Comparison of ENCODE assay signal across 12 cellular contexts in the genomic region with DNA sequence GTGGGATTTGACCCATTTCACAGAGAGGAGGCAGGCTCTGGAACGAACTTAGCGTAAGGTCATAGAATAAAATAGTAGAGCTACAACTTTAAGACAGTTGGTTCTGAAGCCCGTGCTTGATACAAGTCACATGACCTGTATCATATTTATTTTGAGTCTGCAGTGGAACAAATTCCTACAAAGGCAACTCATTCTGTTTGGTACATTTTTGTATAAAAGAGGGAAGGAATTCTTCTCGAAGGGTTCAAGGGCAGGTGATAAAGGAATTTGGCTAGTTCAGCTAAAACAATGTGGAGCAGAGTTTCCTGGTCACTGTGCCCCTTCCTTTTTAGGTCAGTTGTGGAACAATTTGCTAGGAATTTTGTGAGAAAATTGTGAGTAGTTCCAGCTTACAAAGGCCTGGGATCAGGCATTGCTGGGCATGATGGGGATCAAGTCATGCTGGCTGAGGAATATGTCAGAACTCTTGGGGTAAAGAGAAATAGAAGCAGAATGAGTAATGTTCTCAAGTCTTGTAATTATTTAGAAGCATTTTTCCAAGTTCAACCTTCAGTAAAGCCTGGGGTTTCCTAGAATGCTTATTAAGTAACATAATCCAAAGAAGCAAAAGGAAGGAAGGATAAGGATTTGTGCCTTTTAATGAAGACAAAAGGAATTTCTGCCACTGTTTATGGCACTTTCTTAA. TPM values are rescaled to one million over a fixed set of nuclear protein-coding genes. Genes with fewer than 3 reads are reported as not detected.
DNase-seq lines count a peak whose midpoint lies in the region; ATAC-seq, FAIRE-seq and TF ChIP-seq lines count a peak whose summit lies in the region.
"Had no signal": no experiment of that assay in that cellular context is flagged by ENCODE, and none has a peak within 500 bp of the region (broad histone marks: within the 10 kb centered on the region; RNA-seq: fewer than 3 reads in every experiment).

No MANE protein-coding gene starts in this region.

- H3K36me3 ChIP-seq in CD8-positive, alpha-beta memory T cell (ENCODE audit: insufficient read depth, low read length), result no peaks in the 10 kb centered on the region
- H3K36me3 ChIP-seq in RWPE2 (ENCODE audit: low read depth) (no peaks in the 10 kb centered on the region), endothelial cell of umbilical vein (ENCODE audit: control insufficient read depth in 2 of 2, extremely low read depth in 1 of 2, insufficient read depth in 2 of 2, low read length in 2 of 2) (no peaks in the 10 kb centered on the region)

- no peak overlapping the region for H3K9ac ChIP-seq in endothelial cell of umbilical vein (replicated peaks; ENCODE audit: extremely low read depth, insufficient read depth, low read length)

- BruUV-seq in endothelial cell of umbilical vein (replicated peaks; lab: Mats Ljungman, UMichigan), result no TSS peak

- no peaks in the 10 kb centered on the region for H3K27me3 Mint-ChIP-seq in CD8-positive, alpha-beta memory T cell

- H3K9me1 ChIP-seq in endothelial cell of umbilical vein (replicated peaks; ENCODE audit: control insufficient read depth, extremely low read depth, insufficient read depth, low read length), result no peaks in the 10 kb centered on the region

- H3K9me3 ChIP-seq in CD8-positive, alpha-beta memory T cell (ENCODE audit: low read length), result no peaks in the 10 kb centered on the region
- no peaks in the 10 kb centered on the region for H3K9me3 ChIP-seq in RWPE2 (ENCODE audit: severe bottlenecking)
- H3K9me3 ChIP-seq in endothelial cell of umbilical vein (replicated peaks; ENCODE audit: control insufficient read depth, insufficient read depth, low read length), result no peaks in the 10 kb centered on the region
- H3K9me3 ChIP-seq: mucosa of descending colon had no signal

- H3K4me1 ChIP-seq in CD8-positive, alpha-beta memory T cell (ENCODE audit: insufficient read depth, low read length), result peaks cover 90% of the 10 kb centered on the region
- H3K4me1 ChIP-seq in RWPE2 (ENCODE audit: insufficient read depth, poor library complexity, severe bottlenecking), result peaks cover 44% of the 10 kb centered on the region
- peaks cover 10% of the 10 kb centered on the region for H3K4me1 ChIP-seq in endothelial cell of umbilical vein (ENCODE audit: control insufficient read depth, extremely low read depth, insufficient read depth, low read length)

- intact Hi-C loops in endothelial cell of umbilical vein (cut with micrococcal nuclease), result no loop called here

- H3K4me2 ChIP-seq in endothelial cell of umbilical vein (ENCODE audit: insufficient read depth, low read length), result peak overlapping the region; percentile 23

- CTCF ChIA-PET in CD8-positive, alpha-beta memory T cell (lab: Charles Lee), result no interaction called here
- CTCF ChIA-PET in endothelial cell of umbilical vein (lab: Charles Lee), result interaction anchor here (0.7 to 3.6 kb wide), 7 partner anchors 8 to 36 kb away, joined by 3 to 17 read pairs (median 4); no protein-coding TSS in a partner anchor

- peak overlapping the region in 6 of 7 donors; percentile 5 to 76 (median 46) for H3K4me3 Mint-ChIP-seq in CD8-positive, alpha-beta memory T cell

- no peak for TF ChIP-seq POLR2A in endothelial cell of umbilical vein (IDR thresholded peaks at IDR 0.05; ENCODE audit: low read depth, low read length)

- peaks cover 4% of the 10 kb centered on the region for H4K20me1 ChIP-seq in endothelial cell of umbilical vein (replicated peaks; ENCODE audit: control insufficient read depth, extremely low read depth, insufficient read depth, low read length)

- peaks cover 92 to 99% (median 96%) of the 10 kb centered on the region in 3 donors for H3K4me1 Mint-ChIP-seq in CD8-positive, alpha-beta memory T cell

- no peak for TF ChIP-seq CTCF in RWPE2 (IDR thresholded peaks at IDR 0.05; ENCODE audit: poor library complexity, severe bottlenecking)
- TF ChIP-seq CTCF in endothelial cell of umbilical vein (IDR thresholded peaks at IDR 0.05; ENCODE audit: extremely low read depth in 1 of 2, insufficient read depth in 1 of 2, low read depth in 1 of 2, low read length in 2 of 2), result no peak

- peaks cover 0 to 7% (median 0%) of the 10 kb centered on the region in 3 donors for H3K36me3 Mint-ChIP-seq in CD8-positive, alpha-beta memory T cell

- DNase-seq in CD8-positive, alpha-beta memory T cell, result no peak
- DNase-seq in RWPE2 (ENCODE audit: low spot score) (no peak), endothelial cell of umbilical vein (ENCODE audit: low read depth, low spot score) (peak; percentile 62), renal cortical epithelial cell (ENCODE audit: low read depth) (peak; percentile 64), SW 1271 (lab: John Stamatoyannopoulos, UW) (no peak)
- DNase-seq in activated CD4-positive, alpha-beta T cell treated with anti-CD3 and anti-CD28 coated beads, Interleukin-2, amount 50 U/mL, for 48 hours, result no peak
- no peak for DNase-seq in effector CD4-positive, alpha-beta T cell
- DNase-seq: caudate nucleus; mucosa of descending colon; NCI-H2107; NK-92 treated with Interleukin-12 subunit alpha and Interleukin-12 subunit beta, amount 100 ng/mL, for 24 hours had no signal

- FAIRE-seq in endothelial cell of umbilical vein (lab: Jason Lieb, UNC), result peak; percentile 48

- peak overlapping the region in 5 of 8 donors; percentile 13 to 61 (median 27) for H3K27ac Mint-ChIP-seq in CD8-positive, alpha-beta memory T cell

- no peak for ATAC-seq in RWPE2 (ENCODE audit: low read depth)
- no peak for ATAC-seq in HG02763 (IDR thresholded peaks at IDR 0.05; ENCODE audit: unreplicated experiment)
- ATAC-seq: mucosa of descending colon had no signal

- H2AFZ ChIP-seq in endothelial cell of umbilical vein (ENCODE audit: low read depth, low read length), result no peak overlapping the region

- H3K9me3 Mint-ChIP-seq in CD8-positive, alpha-beta memory T cell, result no peaks in the 10 kb centered on the region

- H3K79me2 ChIP-seq in endothelial cell of umbilical vein (ENCODE audit: control insufficient read depth, insufficient read depth, low read length), result peaks cover 97% of the 10 kb centered on the region

- no peaks in the 10 kb centered on the region for H3K27me3 ChIP-seq in CD8-positive, alpha-beta memory T cell (ENCODE audit: insufficient read depth, low read length, poor library complexity, severe bottlenecking)
- H3K27me3 ChIP-seq in RWPE2 (ENCODE audit: insufficient read depth, poor library complexity, severe bottlenecking), result no peaks in the 10 kb centered on the region
- H3K27me3 ChIP-seq in endothelial cell of umbilical vein (ENCODE audit: control insufficient read depth in 2 of 2, insufficient read depth in 2 of 2, low read length in 2 of 2), result no peaks in the 10 kb centered on the region

- peak overlapping the region; percentile 5 for H3K27ac ChIP-seq in CD8-positive, alpha-beta memory T cell (ENCODE audit: low read depth, low read length)
- H3K27ac ChIP-seq in RWPE2 (ENCODE audit: poor library complexity, severe bottlenecking) (peak overlapping the region; percentile 32), endothelial cell of umbilical vein (ENCODE audit: insufficient read depth, low read depth, low read length) (no peak overlapping the region)

- no peak overlapping the region for H3K4me3 ChIP-seq in CD8-positive, alpha-beta memory T cell (ENCODE audit: low read length)
- no peak overlapping the region for H3K4me3 ChIP-seq in RWPE2 (ENCODE audit: severe bottlenecking)
- no peak overlapping the region for H3K4me3 ChIP-seq in endothelial cell of umbilical vein (replicated peaks in 1 of 3; ENCODE audit: insufficient read depth in 1 of 3, low read depth in 1 of 3, low read length in 3 of 3)
- H3K4me3 ChIP-seq: mucosa of descending colon had no signal

- POLR2A ChIA-PET in CD8-positive, alpha-beta memory T cell (lab: Charles Lee), result interaction anchor here (1.3 kb wide), 1 partner anchor 19 kb away, joined by 3 read pairs; a partner anchor contains a TSS
- POLR2A ChIA-PET in endothelial cell of umbilical vein (lab: Charles Lee), result interaction anchor here (0.6 to 1.8 kb wide), 2 partner anchors 20 to 305 kb away, joined by 5 to 6 read pairs; a partner anchor contains a TSS

- dilution Hi-C loops in endothelial cell of umbilical vein (cut with MboI; ENCODE audit: extremely low pct_ligation_motif_present, low sequenced_read_pairs), result no loop called here

TF ChIP-seq in endothelial cell of umbilical vein, 7 proteins besides CTCF, POLR2A, EP300 and RAD21:
- TF ChIP-seq GATA2 (IDR thresholded peaks at IDR 0.05; ENCODE audit: insufficient read depth, insufficient read length, low read depth, low read length) (no peak), EZH2 (IDR thresholded peaks at IDR 0.05; ENCODE audit: borderline replicate concordance, low read depth, low read length, severe bottlenecking) (no peak), JUN (IDR thresholded peaks at IDR 0.05; ENCODE audit: borderline replicate concordance, insufficient read depth, insufficient read length, low read depth) (no peak), POLR2AphosphoS5 (IDR thresholded peaks at IDR 0.05; ENCODE audit: insufficient read depth, low read depth, low read length) (no peak)
- TF ChIP-seq, protein P1, sequence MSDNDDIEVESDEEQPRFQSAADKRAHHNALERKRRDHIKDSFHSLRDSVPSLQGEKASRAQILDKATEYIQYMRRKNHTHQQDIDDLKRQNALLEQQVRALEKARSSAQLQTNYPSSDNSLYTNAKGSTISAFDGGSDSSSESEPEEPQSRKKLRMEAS (IDR thresholded peaks at IDR 0.05; ENCODE audit: insufficient read depth, insufficient read length), result no peak

RNA-seq across cellular contexts. Expression of a gene that starts 19.1 kb away (rescaled TPM):
- 10 to 100 TPM; 36.6 to 38.0 TPM for total RNA-seq in CD8-positive, alpha-beta memory T cell
- 50.7 TPM for polyA plus RNA-seq in CD8-positive, alpha-beta memory T cell
- 52.4 and 57.2 TPM in 2 replicates for total RNA-seq in endothelial cell of umbilical vein
- polyA plus RNA-seq in endothelial cell of umbilical vein, result 15.9 and 18.8 TPM in 2 replicates
- polyA plus RNA-seq in endothelial cell of umbilical vein (2011; cell fraction: cytosol; rRNA removed), result 19.9 and 26.5 TPM in 2 replicates
- 95.2 and 103 TPM in 2 replicates for polyA plus RNA-seq in endothelial cell of umbilical vein (2011; cell fraction: nucleus; rRNA removed)
- 27.8 and 35.5 TPM in 2 replicates for polyA plus RNA-seq in endothelial cell of umbilical vein (2012)
- polyA minus RNA-seq in endothelial cell of umbilical vein, result 40.0 and 46.1 TPM in 2 replicates
- 19.7 TPM for polyA minus RNA-seq in endothelial cell of umbilical vein (2011; cell fraction: cytosol; rRNA and poly(A)+ RNA removed)
- polyA minus RNA-seq in endothelial cell of umbilical vein (2011; cell fraction: nucleus; rRNA and poly(A)+ RNA removed), result 81.2 and 93.6 TPM in 2 replicates
- total RNA-seq in renal cortical epithelial cell, result 37.2 and 60.7 TPM in 2 replicates

Comparison
In these comparisons a context has a peak if more than half of its experiments do, and no peak if none do; other contexts are left out.
1. DNase-seq: peak in endothelial cell of umbilical vein (single experiment) and renal cortical epithelial cell (single experiment); none in CD8-positive, alpha-beta memory T cell (0 of 5), RWPE2 (single experiment), SW 1271 (0 of 2), activated CD4-positive, alpha-beta T cell treated with anti-CD3 and anti-CD28 coated beads, Interleukin-2, amount 50 U/mL, for 48 hours (0 of 2) and effector CD4-positive, alpha-beta T cell (single experiment).